In the genomic region with DNA sequence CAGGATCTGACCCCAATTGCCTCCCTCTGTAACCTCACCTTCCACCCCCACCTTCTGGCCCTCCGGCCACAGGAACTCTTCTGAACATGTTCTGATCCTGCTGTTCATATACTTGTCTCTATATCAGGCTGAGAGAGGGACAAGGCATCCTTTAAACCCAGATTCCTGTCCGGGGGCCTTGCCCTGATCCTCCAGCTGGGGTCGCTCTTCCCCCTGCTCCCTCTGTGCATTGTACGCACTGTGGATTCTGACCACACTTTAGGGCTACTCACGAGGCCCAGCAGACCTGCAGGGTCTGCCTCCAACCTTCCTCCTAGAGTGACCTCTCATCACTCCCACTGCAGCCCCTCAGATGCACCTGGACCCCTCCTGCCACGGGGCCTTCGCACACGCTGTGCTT, we compare ENCODE assay signal across 36 cellular contexts.
DNase-seq lines count a peak whose midpoint lies in the region; ATAC-seq, FAIRE-seq and TF ChIP-seq lines count a peak whose summit lies in the region.
"Had no signal": no experiment of that assay in that cellular context is flagged by ENCODE, and none has a peak within 500 bp of the region (broad histone marks: within the 10 kb centered on the region; RNA-seq: fewer than 3 reads in every experiment).

No MANE protein-coding gene starts in this region.

- H3K79me1 ChIP-seq in mesenchymal stem cell (replicated peaks; ENCODE audit: low read length, poor library complexity, severe bottlenecking), result no peaks in the 10 kb centered on the region

- H3K9me3 Mint-ChIP-seq in HFFc6, result no peaks in the 10 kb centered on the region
- H3K9me3 Mint-ChIP-seq: activated naive CD8-positive, alpha-beta T cell treated with anti-CD3 and anti-CD28 coated beads, Interleukin-2, amount 10 ng/mL, durations not matched to agents 7 days and 5 days; activated T-cell treated with anti-CD3 and anti-CD28 coated beads, Interleukin-2, amount 50 U/mL, for 4 hours had no signal

- no peak for ATAC-seq in HG03097 (IDR thresholded peaks at IDR 0.05; ENCODE audit: low FRiP score, unreplicated experiment)
- ATAC-seq: activated CD4-positive, CD25-positive, alpha-beta regulatory T cell treated with anti-CD3 and anti-CD28 coated beads, Interleukin-2, amount 50 U/mL, for 24 hours; activated CD8-positive, alpha-beta memory T cell treated with anti-CD3 and anti-CD28 coated beads, Interleukin-2, amount 10 ng/mL, durations not matched to agents 7 days and 5 days; activated T-cell treated with anti-CD3 and anti-CD28 coated beads, Interleukin-2, amount 50 U/mL, for 4 hours; left lobe of liver; stimulated activated effector memory CD8-positive, alpha-beta T cell treated with anti-CD3 and anti-CD28 coated beads, Interleukin-12 subunit alpha, Interleukin-12 subunit beta, amount 100 ng/mL, for 72 hours; T-helper 17 cell had no signal

- H2AK5ac ChIP-seq in mesenchymal stem cell (ENCODE audit: low read length, severe bottlenecking), result peak overlapping the region; percentile 54

- TF ChIP-seq CTCF in HFFc6 (IDR thresholded peaks at IDR 0.05) (peak; percentile 32; the same call in 1 of the 2 replicates), WERI-Rb-1 (IDR thresholded peaks at IDR 0.05; ENCODE audit: low read depth, low read length) (peak; percentile 61)

- H3K36me3 Mint-ChIP-seq in HFFc6 (ENCODE audit: low read depth), result no peaks in the 10 kb centered on the region
- H3K36me3 Mint-ChIP-seq: activated CD8-positive, alpha-beta memory T cell treated with anti-CD3 and anti-CD28 coated beads, Interleukin-2, amount 10 ng/mL, durations not matched to agents 7 days and 5 days; activated naive CD8-positive, alpha-beta T cell treated with anti-CD3 and anti-CD28 coated beads, Interleukin-2, amount 10 ng/mL, durations not matched to agents 7 days and 5 days; CD14-positive monocyte; memory B cell; stimulated activated effector memory CD8-positive, alpha-beta T cell treated with anti-CD3 and anti-CD28 coated beads, Interleukin-12 subunit alpha, Interleukin-12 subunit beta, amount 100 ng/mL, for 72 hours had no signal

- H3K4me3 ChIP-seq in WERI-Rb-1 (ENCODE audit: low read depth, low read length) (no peak overlapping the region), mesenchymal stem cell (ENCODE audit: insufficient read depth in 1 of 2, low read depth in 1 of 2, low read length in 2 of 2) (no peak overlapping the region)
- H3K4me3 ChIP-seq: ascending aorta, coronary artery, ovary had no signal

- H3K9ac ChIP-seq in mesenchymal stem cell (ENCODE audit: low read length), result no peak overlapping the region

- H3K4me3 Mint-ChIP-seq in HFFc6, result no peak overlapping the region
- H3K4me3 Mint-ChIP-seq: activated CD8-positive, alpha-beta memory T cell treated with anti-CD3 and anti-CD28 coated beads, Interleukin-2, amount 10 ng/mL, durations not matched to agents 7 days and 5 days; activated naive CD8-positive, alpha-beta T cell treated with anti-CD3 and anti-CD28 coated beads, Interleukin-2, amount 10 ng/mL, durations not matched to agents 7 days and 5 days; activated T-cell treated with anti-CD3 and anti-CD28 coated beads, Interleukin-2, amount 50 U/mL, for 4 hours; CD14-positive monocyte; memory B cell; stimulated activated effector memory CD8-positive, alpha-beta T cell treated with anti-CD3 and anti-CD28 coated beads, Interleukin-12 subunit alpha, Interleukin-12 subunit beta, amount 100 ng/mL, for 72 hours; T-helper 17 cell had no signal

- H3K14ac ChIP-seq in mesenchymal stem cell (ENCODE audit: low read length in 2 of 2), result no peak overlapping the region

- peaks cover 33% of the 10 kb centered on the region for H3K4me1 Mint-ChIP-seq in HFFc6 (ENCODE audit: low read depth)
- H3K4me1 Mint-ChIP-seq: activated CD8-positive, alpha-beta memory T cell treated with anti-CD3 and anti-CD28 coated beads, Interleukin-2, amount 10 ng/mL, durations not matched to agents 7 days and 5 days; activated naive CD8-positive, alpha-beta T cell treated with anti-CD3 and anti-CD28 coated beads, Interleukin-2, amount 10 ng/mL, durations not matched to agents 7 days and 5 days; CD14-positive monocyte; memory B cell; stimulated activated effector memory CD8-positive, alpha-beta T cell treated with anti-CD3 and anti-CD28 coated beads, Interleukin-12 subunit alpha, Interleukin-12 subunit beta, amount 100 ng/mL, for 72 hours; T-helper 17 cell had no signal

- H3K27me3 ChIP-seq in WERI-Rb-1 (ENCODE audit: insufficient read depth, low read depth, severe bottlenecking) (peaks cover 65% of the 10 kb centered on the region), mesenchymal stem cell (ENCODE audit: control insufficient read depth in 1 of 2, insufficient read depth in 1 of 2, low read length in 2 of 2) (peaks cover 0 to 19% of the 10 kb centered on the region in 2 experiments)
- H3K27me3 ChIP-seq: ascending aorta, ovary had no signal

- no peak overlapping the region for H4K91ac ChIP-seq in mesenchymal stem cell (ENCODE audit: low read length)

- no peak overlapping the region for H2BK12ac ChIP-seq in mesenchymal stem cell (ENCODE audit: low read length in 2 of 2)

- H4K8ac ChIP-seq in mesenchymal stem cell (ENCODE audit: low read length), result no peak overlapping the region

- peaks cover 3% of the 10 kb centered on the region for H3K4me1 ChIP-seq in mesenchymal stem cell (ENCODE audit: control insufficient read depth, insufficient read depth, low read depth, low read length)
- H3K4me1 ChIP-seq: ascending aorta had no signal

- H3K18ac ChIP-seq in mesenchymal stem cell (ENCODE audit: low read depth in 1 of 2, low read length in 2 of 2), result no peak overlapping the region

- no peak overlapping the region for H3K27ac Mint-ChIP-seq in HFFc6
- H3K27ac Mint-ChIP-seq: activated CD8-positive, alpha-beta memory T cell treated with anti-CD3 and anti-CD28 coated beads, Interleukin-2, amount 10 ng/mL, durations not matched to agents 7 days and 5 days; activated naive CD8-positive, alpha-beta T cell treated with anti-CD3 and anti-CD28 coated beads, Interleukin-2, amount 10 ng/mL, durations not matched to agents 7 days and 5 days; CD14-positive monocyte; memory B cell; stimulated activated effector memory CD8-positive, alpha-beta T cell treated with anti-CD3 and anti-CD28 coated beads, Interleukin-12 subunit alpha, Interleukin-12 subunit beta, amount 100 ng/mL, for 72 hours; T-helper 17 cell had no signal

- H3K36me3 ChIP-seq in WERI-Rb-1 (no peaks in the 10 kb centered on the region), mesenchymal stem cell (ENCODE audit: control insufficient read depth in 1 of 2, insufficient read depth in 2 of 2, low read depth in 1 of 2, low read length in 2 of 2) (no peaks in the 10 kb centered on the region)
- H3K36me3 ChIP-seq: ascending aorta, ovary had no signal

- no peak for FAIRE-seq in GM19239 (lab: Jason Lieb, UNC)
- FAIRE-seq: GM18507, islet of Langerhans, TTC549 had no signal

- no peak overlapping the region for H2BK5ac ChIP-seq in mesenchymal stem cell (ENCODE audit: low read depth, low read length, poor library complexity, severe bottlenecking)

- H3K9me3 ChIP-seq in WERI-Rb-1 (ENCODE audit: severe bottlenecking), result no peaks in the 10 kb centered on the region
- H3K9me3 ChIP-seq in mesenchymal stem cell (ENCODE audit: control insufficient read depth, low read length), result no peaks in the 10 kb centered on the region
- H3K9me3 ChIP-seq: ascending aorta, ovary had no signal

- peak; percentile 8 for DNase-seq in DMS 273 (lab: John Stamatoyannopoulos, UW; ENCODE audit: unreplicated experiment)
- no peak for DNase-seq in DMS 273 treated with DMSO at 0.1 percent for 48 hours (lab: John Stamatoyannopoulos, UW)
- no peak for DNase-seq in HFFc6
- no peak for DNase-seq in WERI-Rb-1
- no peak for DNase-seq in mesenchymal stem cell
- no peak for DNase-seq in GM19239 (ENCODE audit: insufficient read length, low spot score)
- DNase-seq in COLO829 (ENCODE audit: low spot score), result no peak
- DNase-seq: 8988T; activated CD4-positive, alpha-beta T cell treated with anti-CD3 and anti-CD28 coated beads, Interleukin-2, amount 50 U/mL, for 4 hours; activated CD8-positive, alpha-beta memory T cell treated with anti-CD3 and anti-CD28 coated beads, Interleukin-2, amount 10 ng/mL, durations not matched to agents 7 days and 5 days; activated gamma-delta T cell treated with Interleukin-2 at 50 U/mL for 16 hours; activated naive CD8-positive, alpha-beta T cell treated with anti-CD3 and anti-CD28 coated beads, Interleukin-2, amount 10 ng/mL, durations not matched to agents 7 days and 5 days; activated T-cell treated with anti-CD3 and anti-CD28 coated beads, Interleukin-2, amount 50 U/mL, for 4 hours; Calu3; DND-41; effector CD8-positive, alpha-beta T cell; HCEC 1CT; NCI-H1417; NCI-H2081; NCI-H226; NCI-H526 treated with DMSO at 0.1 percent for 48 hours; ovary; T-helper 17 cell; trophoblast cell had no signal

- no peak overlapping the region for H3K27ac ChIP-seq in WERI-Rb-1
- H3K27ac ChIP-seq in mesenchymal stem cell (ENCODE audit: low read length, poor library complexity, severe bottlenecking), result no peak overlapping the region
- H3K27ac ChIP-seq: ascending aorta, coronary artery, epithelial cell of prostate, ovary had no signal

- no peak overlapping the region for H3K23ac ChIP-seq in mesenchymal stem cell (ENCODE audit: low read length in 2 of 2)

- H3K4ac ChIP-seq in mesenchymal stem cell (ENCODE audit: low read depth in 1 of 2, low read length in 2 of 2), result no peak overlapping the region

- no peak overlapping the region for H2BK120ac ChIP-seq in mesenchymal stem cell (ENCODE audit: low read depth, low read length)

- H2BK15ac ChIP-seq in mesenchymal stem cell (ENCODE audit: low read depth, poor library complexity, severe bottlenecking), result no peak overlapping the region

- 65% methylated on average over 7 of the region's 8 CpGs for WGBS in mesenchymal stem cell

- H2AFZ ChIP-seq in mesenchymal stem cell (ENCODE audit: low read depth, low read length), result no peak overlapping the region

- H3K27me3 Mint-ChIP-seq in HFFc6 (ENCODE audit: insufficient read depth), result no peaks in the 10 kb centered on the region
- H3K27me3 Mint-ChIP-seq: activated CD8-positive, alpha-beta memory T cell treated with anti-CD3 and anti-CD28 coated beads, Interleukin-2, amount 10 ng/mL, durations not matched to agents 7 days and 5 days; activated naive CD8-positive, alpha-beta T cell treated with anti-CD3 and anti-CD28 coated beads, Interleukin-2, amount 10 ng/mL, durations not matched to agents 7 days and 5 days; memory B cell; T-helper 17 cell had no signal

- no peak overlapping the region for H3K4me2 ChIP-seq in mesenchymal stem cell (ENCODE audit: low read length, poor library complexity, severe bottlenecking)
